In the genomic region with DNA sequence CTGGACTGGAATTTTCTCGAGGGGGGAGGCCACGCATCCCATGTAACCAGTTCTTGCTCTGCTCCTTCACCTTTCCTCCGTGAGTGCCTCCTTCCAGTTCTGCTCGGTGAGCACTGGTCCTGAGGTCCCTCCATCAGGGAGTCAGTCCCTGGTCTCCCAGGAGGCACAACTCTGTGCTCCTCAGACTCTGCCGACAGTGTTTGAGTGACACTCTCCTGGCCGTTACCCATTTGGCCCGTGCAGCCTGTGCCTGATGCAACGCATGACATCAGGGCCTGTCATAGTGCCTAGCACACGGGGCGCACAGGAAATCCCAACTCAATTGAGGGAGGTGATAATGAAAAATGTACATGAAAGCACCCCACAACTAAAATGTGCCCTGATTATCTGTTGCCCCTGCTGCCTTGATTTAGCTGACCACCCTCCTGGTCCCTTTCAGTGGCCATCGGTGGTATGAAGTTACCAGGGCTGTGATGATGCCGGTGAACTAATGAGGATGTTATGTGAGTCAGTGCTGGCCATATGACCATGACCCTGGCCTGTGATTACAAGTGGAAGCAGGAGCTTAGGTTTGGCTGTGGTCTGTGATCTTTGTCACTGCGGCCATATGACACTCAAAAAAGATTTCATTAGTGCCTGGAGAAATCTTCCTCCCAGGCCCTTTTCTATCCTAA, we compare ENCODE assay signal across 1 cellular context.
TF ChIP-seq lines count a peak whose summit lies in the region.

No MANE protein-coding gene starts in this region.

TF ChIP-seq in neural cell, 6 proteins besides CTCF, POLR2A, EP300 and RAD21 (continued from another document):
- TF ChIP-seq, protein P1, sequence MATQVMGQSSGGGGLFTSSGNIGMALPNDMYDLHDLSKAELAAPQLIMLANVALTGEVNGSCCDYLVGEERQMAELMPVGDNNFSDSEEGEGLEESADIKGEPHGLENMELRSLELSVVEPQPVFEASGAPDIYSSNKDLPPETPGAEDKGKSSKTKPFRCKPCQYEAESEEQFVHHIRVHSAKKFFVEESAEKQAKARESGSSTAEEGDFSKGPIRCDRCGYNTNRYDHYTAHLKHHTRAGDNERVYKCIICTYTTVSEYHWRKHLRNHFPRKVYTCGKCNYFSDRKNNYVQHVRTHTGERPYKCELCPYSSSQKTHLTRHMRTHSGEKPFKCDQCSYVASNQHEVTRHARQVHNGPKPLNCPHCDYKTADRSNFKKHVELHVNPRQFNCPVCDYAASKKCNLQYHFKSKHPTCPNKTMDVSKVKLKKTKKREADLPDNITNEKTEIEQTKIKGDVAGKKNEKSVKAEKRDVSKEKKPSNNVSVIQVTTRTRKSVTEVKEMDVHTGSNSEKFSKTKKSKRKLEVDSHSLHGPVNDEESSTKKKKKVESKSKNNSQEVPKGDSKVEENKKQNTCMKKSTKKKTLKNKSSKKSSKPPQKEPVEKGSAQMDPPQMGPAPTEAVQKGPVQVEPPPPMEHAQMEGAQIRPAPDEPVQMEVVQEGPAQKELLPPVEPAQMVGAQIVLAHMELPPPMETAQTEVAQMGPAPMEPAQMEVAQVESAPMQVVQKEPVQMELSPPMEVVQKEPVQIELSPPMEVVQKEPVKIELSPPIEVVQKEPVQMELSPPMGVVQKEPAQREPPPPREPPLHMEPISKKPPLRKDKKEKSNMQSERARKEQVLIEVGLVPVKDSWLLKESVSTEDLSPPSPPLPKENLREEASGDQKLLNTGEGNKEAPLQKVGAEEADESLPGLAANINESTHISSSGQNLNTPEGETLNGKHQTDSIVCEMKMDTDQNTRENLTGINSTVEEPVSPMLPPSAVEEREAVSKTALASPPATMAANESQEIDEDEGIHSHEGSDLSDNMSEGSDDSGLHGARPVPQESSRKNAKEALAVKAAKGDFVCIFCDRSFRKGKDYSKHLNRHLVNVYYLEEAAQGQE (IDR thresholded peaks at IDR 0.05; ENCODE audit: borderline replicate concordance): no peak
